In genomic region chr10:132326925-132327324, GRCh38 we compare ENCODE assay signal across 1 cellular context.
TF ChIP-seq lines count a peak whose summit lies in the region.

No MANE protein-coding gene starts in this region.

TF ChIP-seq in GM23338, 12 proteins besides CTCF, POLR2A, EP300 and RAD21 (continued from another document):
- TF ChIP-seq ZNF462 (CRISPR knock-in tag; IDR thresholded peaks at IDR 0.05) (no peak), EZH2 (IDR thresholded peaks at IDR 0.05; ENCODE audit: low read depth, unreplicated experiment) (no peak), POLR2AphosphoS5 (IDR thresholded peaks at IDR 0.05; ENCODE audit: low read depth) (no peak), JUNB (IDR thresholded peaks at IDR 0.05; ENCODE audit: unreplicated experiment) (no peak), REST (IDR thresholded peaks at IDR 0.05; ENCODE audit: unreplicated experiment) (no peak), ETS1 (IDR thresholded peaks at IDR 0.05) (no peak), EZH2phosphoT487 (IDR thresholded peaks at IDR 0.05; ENCODE audit: unreplicated experiment) (no peak), CREB1 (CRISPR knock-in tag; IDR thresholded peaks at IDR 0.05; ENCODE audit: low read depth) (no peak), STAT1 (IDR thresholded peaks at IDR 0.05; ENCODE audit: unreplicated experiment) (no peak)
